In the genomic region with DNA sequence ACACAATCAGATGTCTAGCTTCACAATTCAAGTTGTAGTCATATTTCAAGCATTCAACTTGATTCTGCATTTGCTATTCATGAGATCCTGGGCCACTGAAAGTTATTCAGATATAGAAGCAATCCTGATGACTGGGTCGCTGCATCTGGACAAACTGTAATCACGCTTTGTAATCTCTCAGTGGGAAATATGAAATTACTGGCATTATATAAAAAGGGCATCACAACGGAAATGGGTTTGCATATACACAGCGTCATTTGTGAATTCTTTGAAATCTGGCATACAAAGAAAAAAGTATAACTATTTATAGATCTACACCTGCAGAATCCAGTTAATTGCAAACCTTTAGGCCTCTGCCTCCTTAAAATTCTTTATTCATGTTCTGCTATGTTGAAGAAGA, we compare ENCODE assay signal across 1 cellular context.
TF ChIP-seq lines count a peak whose summit lies in the region.

No MANE protein-coding gene starts in this region.

TF ChIP-seq in SK-N-SH treated with all-trans-retinoic acid at 6 μM for 48 hours, 23 proteins besides CTCF, POLR2A, EP300 and RAD21 (continued from another document):
- TF ChIP-seq, protein P1, sequence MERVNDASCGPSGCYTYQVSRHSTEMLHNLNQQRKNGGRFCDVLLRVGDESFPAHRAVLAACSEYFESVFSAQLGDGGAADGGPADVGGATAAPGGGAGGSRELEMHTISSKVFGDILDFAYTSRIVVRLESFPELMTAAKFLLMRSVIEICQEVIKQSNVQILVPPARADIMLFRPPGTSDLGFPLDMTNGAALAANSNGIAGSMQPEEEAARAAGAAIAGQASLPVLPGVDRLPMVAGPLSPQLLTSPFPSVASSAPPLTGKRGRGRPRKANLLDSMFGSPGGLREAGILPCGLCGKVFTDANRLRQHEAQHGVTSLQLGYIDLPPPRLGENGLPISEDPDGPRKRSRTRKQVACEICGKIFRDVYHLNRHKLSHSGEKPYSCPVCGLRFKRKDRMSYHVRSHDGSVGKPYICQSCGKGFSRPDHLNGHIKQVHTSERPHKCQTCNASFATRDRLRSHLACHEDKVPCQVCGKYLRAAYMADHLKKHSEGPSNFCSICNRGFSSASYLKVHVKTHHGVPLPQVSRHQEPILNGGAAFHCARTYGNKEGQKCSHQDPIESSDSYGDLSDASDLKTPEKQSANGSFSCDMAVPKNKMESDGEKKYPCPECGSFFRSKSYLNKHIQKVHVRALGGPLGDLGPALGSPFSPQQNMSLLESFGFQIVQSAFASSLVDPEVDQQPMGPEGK (CRISPR knock-in tag; IDR thresholded peaks at IDR 0.05; ENCODE audit: borderline replicate concordance), result no peak
- TF ChIP-seq ZNF565 (CRISPR knock-in tag; conservative IDR thresholded peaks at IDR 0.05; ENCODE audit: low read depth), result no peak
- no peak for TF ChIP-seq ZNF8 (CRISPR knock-in tag; IDR thresholded peaks at IDR 0.05)
- no peak for TF ChIP-seq RARB (CRISPR knock-in tag; IDR thresholded peaks at IDR 0.05)
- no peak for TF ChIP-seq ESRRG (CRISPR knock-in tag; IDR thresholded peaks at IDR 0.05)
